8 cellular contexts compared by ENCODE assay signal in genomic region chr10:100743626-100744135, GRCh38. TPM values are rescaled to one million over a fixed set of nuclear protein-coding genes. Genes with fewer than 3 reads are reported as not detected.
DNase-seq lines count a peak whose midpoint lies in the region; ATAC-seq, FAIRE-seq and TF ChIP-seq lines count a peak whose summit lies in the region.

No MANE protein-coding gene starts in this region.

- peaks cover 58% of the 10 kb centered on the region for H3K27me3 ChIP-seq in CD8-positive, alpha-beta memory T cell (ENCODE audit: insufficient read depth, low read length, poor library complexity, severe bottlenecking)
- H3K27me3 ChIP-seq in psoas muscle (ENCODE audit: insufficient read depth in 3 of 3, low read length in 2 of 3): peaks cover 3 to 99% (median 74%) of the 10 kb centered on the region in 3 donors

- H3K4me1 Mint-ChIP-seq in CD8-positive, alpha-beta memory T cell: peaks cover 26 to 64% (median 35%) of the 10 kb centered on the region in 3 donors

- peak; percentile 53 for TF ChIP-seq CTCF in psoas muscle (IDR thresholded peaks at IDR 0.05)

- no peak for FAIRE-seq in frontal cortex (lab: Jason Lieb, UNC)

- H3K36me3 Mint-ChIP-seq in CD8-positive, alpha-beta memory T cell: no peaks in the 10 kb centered on the region

- H3K4me3 Mint-ChIP-seq in CD8-positive, alpha-beta memory T cell: peak overlapping the region in 4 of 7 donors; percentile 23 to 50 (median 34)

- peaks cover 18% of the 10 kb centered on the region for H3K4me1 ChIP-seq in CD8-positive, alpha-beta memory T cell (ENCODE audit: insufficient read depth, low read length)
- peaks cover 21% of the 10 kb centered on the region for H3K4me1 ChIP-seq in psoas muscle

- peaks cover 55 to 79% of the 10 kb centered on the region in 2 donors for H3K27me3 Mint-ChIP-seq in CD8-positive, alpha-beta memory T cell

- peak overlapping the region in 1 of 8 donors; percentile 50 for H3K27ac Mint-ChIP-seq in CD8-positive, alpha-beta memory T cell

- no peaks in the 10 kb centered on the region for H3K9me3 Mint-ChIP-seq in CD8-positive, alpha-beta memory T cell

- ATAC-seq in psoas muscle: peak; percentile 53 to 81 (median 66)
- no peak for ATAC-seq in HG02610 (IDR thresholded peaks at IDR 0.05; ENCODE audit: unreplicated experiment)
- ATAC-seq in GM18511 (IDR thresholded peaks at IDR 0.05; ENCODE audit: unreplicated experiment): no peak

- POLR2A ChIA-PET in CD8-positive, alpha-beta memory T cell (lab: Charles Lee): no interaction called here

- no peak overlapping the region for H3K27ac ChIP-seq in CD8-positive, alpha-beta memory T cell (ENCODE audit: low read depth, low read length)
- no peak overlapping the region for H3K27ac ChIP-seq in psoas muscle

- peak in 4 of 5 donors; percentile 5 to 37 (median 21) for DNase-seq in CD8-positive, alpha-beta memory T cell
- DNase-seq in H4 (ENCODE audit: low spot score) (peak; percentile 73), NOMO-1 treated with dmso at 0.1 percent for 144 hours (lab: John Stamatoyannopoulos, UW; ENCODE audit: unreplicated experiment) (peak; percentile 77), frontal cortex (ENCODE audit: low spot score in 2 of 2) (peak; percentile 67 to 69), psoas muscle (no peak)
- peak; percentile 71 to 73 for DNase-seq in activated T-cell treated with anti-CD3 and anti-CD28 coated beads, Interleukin-2, amount 50 U/mL, for 48 hours

- H3K36me3 ChIP-seq in CD8-positive, alpha-beta memory T cell (ENCODE audit: insufficient read depth, low read length): no peaks in the 10 kb centered on the region
- no peaks in the 10 kb centered on the region for H3K36me3 ChIP-seq in psoas muscle (ENCODE audit: insufficient read depth in 1 of 2, low read depth in 1 of 2)

- CTCF ChIA-PET in CD8-positive, alpha-beta memory T cell (lab: Charles Lee): interaction anchor here (1.0 to 3.2 kb wide), 6 partner anchors 13 to 182 kb away, joined by 3 to 17 read pairs (median 5); no protein-coding TSS in a partner anchor

- no peaks in the 10 kb centered on the region for H3K9me3 ChIP-seq in CD8-positive, alpha-beta memory T cell (ENCODE audit: low read length)
- no peaks in the 10 kb centered on the region for H3K9me3 ChIP-seq in psoas muscle

- intact Hi-C loops in psoas muscle (cut with DNase I): loop anchor here (2.0 to 10.0 kb wide), 3 partner anchors 73 to 181 kb away; no protein-coding TSS in a partner anchor

- WGBS in psoas muscle, 3 donors: 2 to 4% (median 3%) methylated on average over 16 of the region's 16 CpGs

- H3K4me3 ChIP-seq in CD8-positive, alpha-beta memory T cell (ENCODE audit: low read length): no peak overlapping the region
- no peak overlapping the region for H3K4me3 ChIP-seq in psoas muscle

RNA-seq across cellular contexts. Expression of gene PAX2, which starts 1.7 kb away (rescaled TPM):
- under 1 TPM in 1 of 2 experiments, not detected in 1; 0.04 TPM for total RNA-seq in CD8-positive, alpha-beta memory T cell
- not detected for polyA plus RNA-seq in CD8-positive, alpha-beta memory T cell
- not detected in 2 replicates for total RNA-seq in H4 (2014; rRNA removed; shearing (Covaris generic))
- total RNA-seq in frontal cortex: not detected
- total RNA-seq in psoas muscle: not detected
- not detected for polyA plus RNA-seq in psoas muscle

Comparison
In these comparisons a context has a peak if more than half of its experiments do, and no peak if none do; other contexts are left out.
1. DNase-seq: peak in CD8-positive, alpha-beta memory T cell (4 of 5), H4 (single experiment), NOMO-1 treated with dmso at 0.1 percent for 144 hours (single experiment), activated T-cell treated with anti-CD3 and anti-CD28 coated beads, Interleukin-2, amount 50 U/mL, for 48 hours (2 of 2) and frontal cortex (2 of 2); none in psoas muscle (0 of 2).
2. ATAC-seq: peak in psoas muscle (4 of 4); none in HG02610 (single experiment) and GM18511 (single experiment).